In genomic region chr17:50128441-50129302, GRCh38 we compare ENCODE assay signal across 9 cellular contexts. TPM values are rescaled to one million over a fixed set of nuclear protein-coding genes. Genes with fewer than 3 reads are reported as not detected.
DNase-seq lines count a peak whose midpoint lies in the region; ATAC-seq and TF ChIP-seq lines count a peak whose summit lies in the region.
"Had no signal": no experiment of that assay in that cellular context is flagged by ENCODE, and none has a peak within 500 bp of the region (broad histone marks: within the 10 kb centered on the region; RNA-seq: fewer than 3 reads in every experiment).

No MANE protein-coding gene starts in this region.

- H4K20me1 ChIP-seq in fibroblast of lung (ENCODE audit: control insufficient read depth, extremely low read depth, insufficient read depth, low read length) = no peaks in the 10 kb centered on the region

- no peaks in the 10 kb centered on the region for H3K36me3 ChIP-seq in CD4-positive, CD25-positive, alpha-beta regulatory T cell (ENCODE audit: control insufficient read depth, insufficient read depth, low read length)
- H3K36me3 ChIP-seq in fibroblast of lung (ENCODE audit: control insufficient read depth, insufficient read depth, low read length) (no peaks in the 10 kb centered on the region), neuronal stem cell (replicated peaks in 1 of 2; ENCODE audit: control insufficient read depth in 2 of 2, insufficient read depth in 2 of 2, low read length in 2 of 2) (peaks cover 3 to 4% of the 10 kb centered on the region in 2 donors)

- TF ChIP-seq CTCF in fibroblast of lung (conservative IDR thresholded peaks at IDR 0.05 in 1 of 2, IDR thresholded peaks at IDR 0.05 in 1 of 2; ENCODE audit: low read depth in 1 of 2, low read length in 2 of 2) (no peak), GM13976 (IDR thresholded peaks at IDR 0.05; ENCODE audit: borderline replicate concordance, control extremely low read depth, extremely low read depth, insufficient read depth, missing control alignments) (no peak)

- H2BK5ac ChIP-seq in neuronal stem cell (ENCODE audit: low read length) = peak overlapping the region; percentile 63

- H3K23ac ChIP-seq in neuronal stem cell (ENCODE audit: low read depth, low read length, poor library complexity) = peak overlapping the region; percentile 82

- no peak overlapping the region for H3K4me3 ChIP-seq in CD4-positive, CD25-positive, alpha-beta regulatory T cell (ENCODE audit: low read depth, low read length)
- H3K4me3 ChIP-seq in fibroblast of lung (replicated peaks in 1 of 4; ENCODE audit: control extremely low read depth in 1 of 4, insufficient read depth in 1 of 4, low read depth in 3 of 4, low read length in 4 of 4) = peak overlapping the region; percentile 36 to 59 (median 49)
- peak overlapping the region; percentile 57 to 88 for H3K4me3 ChIP-seq in neuronal stem cell (ENCODE audit: low read length in 2 of 2)

- peaks cover 0 to 1% (median 0%) of the 10 kb centered on the region in 7 donors for H3K9me3 Mint-ChIP-seq in CD4-positive, CD25-positive, alpha-beta regulatory T cell

- H3K79me2 ChIP-seq in fibroblast of lung (ENCODE audit: control insufficient read depth, insufficient read depth, low read length) = no peaks in the 10 kb centered on the region

- H3K4me1 Mint-ChIP-seq in CD4-positive, CD25-positive, alpha-beta regulatory T cell = peaks cover 3 to 26% (median 10%) of the 10 kb centered on the region in 4 donors

- H3K27me3 ChIP-seq in CD4-positive, CD25-positive, alpha-beta regulatory T cell (ENCODE audit: control insufficient read depth, insufficient read depth, low read length) = peaks cover 12% of the 10 kb centered on the region
- H3K27me3 ChIP-seq in fibroblast of lung (ENCODE audit: control insufficient read depth, insufficient read depth, low read length) (no peaks in the 10 kb centered on the region), neuronal stem cell (ENCODE audit: control insufficient read depth in 3 of 3, insufficient read depth in 3 of 3, low read depth in 1 of 3, low read length in 3 of 3) (no peaks in the 10 kb centered on the region)

- no peak for ATAC-seq in CD4-positive, CD25-positive, alpha-beta regulatory T cell (ENCODE audit: low read depth in 2 of 2)
- no peak for ATAC-seq in GM18907 (IDR thresholded peaks at IDR 0.05; ENCODE audit: unreplicated experiment)

- peak overlapping the region; percentile 46 for H4K91ac ChIP-seq in neuronal stem cell (ENCODE audit: low read depth, low read length, poor library complexity)

- H4K8ac ChIP-seq in neuronal stem cell (ENCODE audit: low read depth, low read length) = no peak overlapping the region

- peak overlapping the region; percentile 14 for H3K14ac ChIP-seq in neuronal stem cell (ENCODE audit: low read length)

- H2AFZ ChIP-seq in fibroblast of lung (ENCODE audit: low read length) (peak overlapping the region; percentile 36), neuronal stem cell (ENCODE audit: low read length) (peak overlapping the region; percentile 98)

- no peaks in the 10 kb centered on the region for H3K36me3 Mint-ChIP-seq in CD4-positive, CD25-positive, alpha-beta regulatory T cell

- in situ Hi-C loops in GM13976 (cut with MboI; ENCODE audit: low sequenced_read_pairs, unreplicated experiment) = no loop called here

- peak overlapping the region; percentile 11 for H2BK15ac ChIP-seq in neuronal stem cell (ENCODE audit: low read length)

- H3K79me1 ChIP-seq in neuronal stem cell (ENCODE audit: low read depth, low read length) = no peaks in the 10 kb centered on the region

- no peak for DNase-seq in CD4-positive, CD25-positive, alpha-beta regulatory T cell
- DNase-seq in SK-N-DZ (ENCODE audit: low spot score) = peak; percentile 58
- DNase-seq in fibroblast of lung (ENCODE audit: low read depth in 2 of 2) = no peak
- DNase-seq in neuronal stem cell (ENCODE audit: low spot score) = no peak
- DNase-seq in GM13976 (ENCODE audit: low spot score) = no peak
- no peak for DNase-seq in NCI-H1092 treated with DMSO at 0.1 percent for 48 hours (lab: John Stamatoyannopoulos, UW)
- DNase-seq in DMS153 treated with DMSO at 0.1 percent for 48 hours (lab: John Stamatoyannopoulos, UW; ENCODE audit: unreplicated experiment) = no peak

- H2BK120ac ChIP-seq in neuronal stem cell (ENCODE audit: low read depth, low read length) = peak overlapping the region; percentile 83

- H3K4me2 ChIP-seq in fibroblast of lung (ENCODE audit: extremely low read depth, insufficient read depth, low read length) (peak overlapping the region; percentile 13), neuronal stem cell (ENCODE audit: insufficient read depth, low read length, poor library complexity, severe bottlenecking) (peak overlapping the region; percentile 82)

- H2BK12ac ChIP-seq in neuronal stem cell (ENCODE audit: low read length) = no peak overlapping the region

- no peak overlapping the region for H3K4ac ChIP-seq in neuronal stem cell (ENCODE audit: low read length)

- H3K9ac ChIP-seq in fibroblast of lung (ENCODE audit: insufficient read depth, low read length) (peak overlapping the region; percentile 38), neuronal stem cell (ENCODE audit: low read depth, low read length, poor library complexity) (peak overlapping the region; percentile 85)

- no peaks in the 10 kb centered on the region for H3K9me3 ChIP-seq in CD4-positive, CD25-positive, alpha-beta regulatory T cell (ENCODE audit: control insufficient read depth in 2 of 2, low read length in 2 of 2)
- H3K9me3 ChIP-seq in fibroblast of lung (ENCODE audit: control insufficient read depth, insufficient read depth, low read depth, low read length) (no peaks in the 10 kb centered on the region), neuronal stem cell (replicated peaks in 1 of 2; ENCODE audit: control insufficient read depth in 2 of 2, insufficient read depth in 1 of 2, low read depth in 1 of 2, low read length in 2 of 2) (no peaks in the 10 kb centered on the region)

- peak overlapping the region; percentile 92 for H3K18ac ChIP-seq in neuronal stem cell (ENCODE audit: low read length)

- H3K4me1 ChIP-seq in CD4-positive, CD25-positive, alpha-beta regulatory T cell (ENCODE audit: control insufficient read depth, insufficient read depth, low read length, poor library complexity, severe bottlenecking) = peaks cover 22% of the 10 kb centered on the region
- peaks cover 10% of the 10 kb centered on the region for H3K4me1 ChIP-seq in fibroblast of lung (ENCODE audit: control insufficient read depth, extremely low read depth, insufficient read depth, low read length)
- H3K4me1 ChIP-seq in neuronal stem cell (ENCODE audit: control insufficient read depth in 2 of 2, insufficient read depth in 1 of 2, low read depth in 1 of 2, low read length in 2 of 2) = peaks cover 18 to 19% of the 10 kb centered on the region in 2 donors

- WGBS in neuronal stem cell (ENCODE audit: extremely low coverage in 2 of 2, insufficient read length in 2 of 2, insufficient replicate concordance in 1 of 2), 2 donors = no CpG with 5 or more reads among the region's 28 CpGs

- H3K27ac Mint-ChIP-seq in CD4-positive, CD25-positive, alpha-beta regulatory T cell = peak overlapping the region in 1 of 3 donors; percentile 93

- H2AK5ac ChIP-seq in neuronal stem cell (ENCODE audit: low read depth, low read length) = peak overlapping the region; percentile 99

- no peak overlapping the region for H3K27ac ChIP-seq in CD4-positive, CD25-positive, alpha-beta regulatory T cell (ENCODE audit: insufficient read depth, low read length, poor library complexity, severe bottlenecking)
- H3K27ac ChIP-seq in fibroblast of lung (ENCODE audit: insufficient read depth, low read length) (no peak overlapping the region), neuronal stem cell (replicated peaks; ENCODE audit: low read length) (peak overlapping the region; percentile 74)

- peak overlapping the region; percentile 64 to 84 (median 74) for H3K4me3 Mint-ChIP-seq in CD4-positive, CD25-positive, alpha-beta regulatory T cell

- H3K27me3 Mint-ChIP-seq in CD4-positive, CD25-positive, alpha-beta regulatory T cell = peaks cover 35% of the 10 kb centered on the region

RNA-seq across cellular contexts. Expression of gene SAMD14, which starts 1.3 kb away (rescaled TPM):
- 0.96 TPM for total RNA-seq in CD4-positive, CD25-positive, alpha-beta regulatory T cell
- polyA plus RNA-seq in CD4-positive, CD25-positive, alpha-beta regulatory T cell = under 1 TPM in 1 of 4 donors, not detected in 3; 0.09 TPM
- polyA plus RNA-seq in SK-N-DZ (2014; cell fraction: cytosol; rRNA removed) = 24.3 and 33.6 TPM in 2 replicates
- 64.8 and 91.0 TPM in 2 replicates for polyA plus RNA-seq in SK-N-DZ (2014; cell fraction: nucleus; rRNA removed)
- 2.1 and 2.3 TPM in 2 replicates for total RNA-seq in fibroblast of lung
- polyA plus RNA-seq in fibroblast of lung = 1.4 and 3.8 TPM in 2 replicates
- polyA plus RNA-seq in fibroblast of lung (2012) = 6.5 and 13.5 TPM in 2 replicates
- 2.1 and 14.8 TPM in 2 replicates for polyA minus RNA-seq in fibroblast of lung (ENCODE audit: low replicate concordance)
- 31.6 TPM for polyA plus RNA-seq in neuronal stem cell (2013, experiment 1 of 2)
- polyA plus RNA-seq in neuronal stem cell (2013, experiment 2 of 2) = 33.4 TPM
- total RNA-seq: HT1080 had no signal

RNA-seq across cellular contexts. Expression of gene PPP1R9B, which starts 21.8 kb away (rescaled TPM):
- total RNA-seq in CD4-positive, CD25-positive, alpha-beta regulatory T cell = 85.4 TPM
- under 1 TPM; 0.41 to 0.55 (median 0.44) TPM for polyA plus RNA-seq in CD4-positive, CD25-positive, alpha-beta regulatory T cell
- polyA plus RNA-seq in SK-N-DZ (2014; cell fraction: cytosol; rRNA removed) = 13.1 and 25.6 TPM in 2 replicates
- 37.4 and 48.4 TPM in 2 replicates for polyA plus RNA-seq in SK-N-DZ (2014; cell fraction: nucleus; rRNA removed)
- 41.5 and 45.5 TPM in 2 replicates for total RNA-seq in fibroblast of lung
- polyA plus RNA-seq in fibroblast of lung = 22.1 and 26.0 TPM in 2 replicates
- 37.9 and 40.6 TPM in 2 replicates for polyA plus RNA-seq in fibroblast of lung (2012)
- 25.3 and 28.3 TPM in 2 replicates for polyA minus RNA-seq in fibroblast of lung (ENCODE audit: low replicate concordance)
- 19.8 TPM for polyA plus RNA-seq in neuronal stem cell (2013, experiment 1 of 2)
- 19.4 TPM for polyA plus RNA-seq in neuronal stem cell (2013, experiment 2 of 2)

RNA-seq across cellular contexts. Expression of gene PDK2, which starts 33.5 kb away (rescaled TPM):
- total RNA-seq in CD4-positive, CD25-positive, alpha-beta regulatory T cell = 25.2 TPM
- polyA plus RNA-seq in CD4-positive, CD25-positive, alpha-beta regulatory T cell = 10 to 100 TPM; 42.1 to 65.2 (median 54.0) TPM
- polyA plus RNA-seq in SK-N-DZ (2014; cell fraction: cytosol; rRNA removed) = 24.2 and 27.4 TPM in 2 replicates
- polyA plus RNA-seq in SK-N-DZ (2014; cell fraction: nucleus; rRNA removed) = 17.1 and 34.6 TPM in 2 replicates
- 19.2 and 19.3 TPM in 2 replicates for total RNA-seq in fibroblast of lung
- 41.0 and 44.6 TPM in 2 replicates for polyA plus RNA-seq in fibroblast of lung
- 27.6 and 28.3 TPM in 2 replicates for polyA plus RNA-seq in fibroblast of lung (2012)
- 178 and 230 TPM in 2 replicates for polyA minus RNA-seq in fibroblast of lung (ENCODE audit: low replicate concordance)
- polyA plus RNA-seq in neuronal stem cell (2013, experiment 1 of 2) = 40.5 TPM
- polyA plus RNA-seq in neuronal stem cell (2013, experiment 2 of 2) = 39.2 TPM

RNA-seq across cellular contexts. Expression of gene SGCA, which starts 37.1 kb away (rescaled TPM):
- not detected for total RNA-seq in CD4-positive, CD25-positive, alpha-beta regulatory T cell
- polyA plus RNA-seq in CD4-positive, CD25-positive, alpha-beta regulatory T cell = not detected
- 5.8 and 7.2 TPM in 2 replicates for polyA plus RNA-seq in SK-N-DZ (2014; cell fraction: cytosol; rRNA removed)
- 2.3 and 5.0 TPM in 2 replicates for polyA plus RNA-seq in SK-N-DZ (2014; cell fraction: nucleus; rRNA removed)
- 4.1 and 4.3 TPM in 2 replicates for total RNA-seq in fibroblast of lung
- 1.4 and 1.6 TPM in 2 replicates for polyA plus RNA-seq in fibroblast of lung
- 5.2 and 8.8 TPM in 2 replicates for polyA plus RNA-seq in fibroblast of lung (2012)
- 1.7 and 5.6 TPM in 2 replicates for polyA minus RNA-seq in fibroblast of lung (ENCODE audit: low replicate concordance)
- polyA plus RNA-seq in neuronal stem cell (2013, experiment 1 of 2) = 0.57 TPM
- 0.35 TPM for polyA plus RNA-seq in neuronal stem cell (2013, experiment 2 of 2)
- total RNA-seq: HT1080 had no signal
